Comparison of ENCODE assay signal across 8 cellular contexts in genomic region chr2:182642328-182642727, GRCh38.
DNase-seq lines count a peak whose midpoint lies in the region; ATAC-seq and TF ChIP-seq lines count a peak whose summit lies in the region.

No MANE protein-coding gene starts in this region.

- TF ChIP-seq CTCF in Panc1 (IDR thresholded peaks at IDR 0.05) (no peak), brain microvascular endothelial cell (IDR thresholded peaks at IDR 0.05; ENCODE audit: low read depth, low read length, missing control alignments) (no peak), right lobe of liver (IDR thresholded peaks at IDR 0.05) (no peak)

- peak; percentile 99 for ATAC-seq in GM19395 (IDR thresholded peaks at IDR 0.05; ENCODE audit: unreplicated experiment)
- peak; percentile 100 for ATAC-seq in HG03103 (IDR thresholded peaks at IDR 0.05; ENCODE audit: low read depth, unreplicated experiment)
- ATAC-seq in Panc1: peak; percentile 72; the same call in 1 of the 2 replicates
- ATAC-seq in right lobe of liver: peak; percentile 43 to 67 (median 50)

- H3K4me3 ChIP-seq in Panc1 (ENCODE audit: low read depth in 2 of 2, low read length in 2 of 2): no peak overlapping the region
- H3K4me3 ChIP-seq in brain microvascular endothelial cell (ENCODE audit: low read depth, low read length): no peak overlapping the region
- no peak overlapping the region for H3K4me3 ChIP-seq in right lobe of liver
- no peak overlapping the region for H3K4me3 ChIP-seq in effector memory CD4-positive, alpha-beta T cell (ENCODE audit: insufficient read depth, low read depth, low read length, poor library complexity, severe bottlenecking)

- CTCF ChIA-PET in Panc1 (lab: Charles Lee): no interaction called here

- H3K27ac ChIP-seq in Panc1 (ENCODE audit: low read length) (no peak overlapping the region), brain microvascular endothelial cell (no peak overlapping the region), right lobe of liver (no peak overlapping the region)
- no peak overlapping the region for H3K27ac ChIP-seq in effector memory CD4-positive, alpha-beta T cell (ENCODE audit: insufficient read depth, low read length, poor library complexity, severe bottlenecking)

- TF ChIP-seq POLR2A in right lobe of liver (IDR thresholded peaks at IDR 0.05): no peak

- H3K36me3 ChIP-seq in Panc1 (ENCODE audit: control insufficient read depth, insufficient read depth, low read length) (no peaks in the 10 kb centered on the region), brain microvascular endothelial cell (replicated peaks) (no peaks in the 10 kb centered on the region), right lobe of liver (no peaks in the 10 kb centered on the region)
- H3K36me3 ChIP-seq in effector memory CD4-positive, alpha-beta T cell (ENCODE audit: control insufficient read depth, insufficient read depth, low read length): no peaks in the 10 kb centered on the region

- in situ Hi-C loops in Panc1 (cut with HindIII; ENCODE audit: low pct_unique_long_range_greater_than_20kb, low sequenced_read_pairs): no loop called here
- in situ Hi-C loops in brain microvascular endothelial cell (cut with HindIII; ENCODE audit: low pct_ligation_motif_present, low sequenced_read_pairs): no loop called here

- BruUV-seq in Panc1 (replicated peaks; lab: Mats Ljungman, UMichigan): no TSS peak

- peak; percentile 38 for DNase-seq in ELF-1 (ENCODE audit: low read depth, low spot score)
- DNase-seq in Panc1 (ENCODE audit: low read depth, low spot score): no peak
- DNase-seq in brain microvascular endothelial cell: peak; percentile 60
- peak in 2 of 3 donors; percentile 26 to 43 for DNase-seq in right lobe of liver
- DNase-seq in effector memory CD4-positive, alpha-beta T cell: no peak
- no peak for DNase-seq in NCI-H345 treated with DMSO at 0.1 percent for 48 hours (lab: John Stamatoyannopoulos, UW; ENCODE audit: unreplicated experiment)

- H3K27me3 ChIP-seq in Panc1 (ENCODE audit: control insufficient read depth, insufficient read depth, low read length) (0 out of 2 replicates have a peak, but pooled peaks cover 2% of the 10 kb centered on the region), brain microvascular endothelial cell (replicated peaks) (no peaks in the 10 kb centered on the region), right lobe of liver (no peaks in the 10 kb centered on the region)
- H3K27me3 ChIP-seq in effector memory CD4-positive, alpha-beta T cell (replicated peaks; ENCODE audit: control insufficient read depth, insufficient read depth, low read length, poor library complexity, severe bottlenecking): no peaks in the 10 kb centered on the region

- POLR2A ChIA-PET in Panc1 (lab: Charles Lee): no interaction called here

- H3K9me3 ChIP-seq in Panc1 (ENCODE audit: control insufficient read depth, insufficient read depth, low read depth, low read length): no peaks in the 10 kb centered on the region
- H3K9me3 ChIP-seq in right lobe of liver: no peaks in the 10 kb centered on the region
- H3K9me3 ChIP-seq in effector memory CD4-positive, alpha-beta T cell (ENCODE audit: control insufficient read depth, low read length): no peaks in the 10 kb centered on the region

- no peaks in the 10 kb centered on the region for H3K4me1 ChIP-seq in Panc1 (ENCODE audit: control insufficient read depth, insufficient read depth, low read length)
- H3K4me1 ChIP-seq in right lobe of liver: no peaks in the 10 kb centered on the region
- no peaks in the 10 kb centered on the region for H3K4me1 ChIP-seq in effector memory CD4-positive, alpha-beta T cell (ENCODE audit: control insufficient read depth, insufficient read depth, low read length, poor library complexity, severe bottlenecking)

- 47% methylated on average over 2 of the region's 3 CpGs for WGBS in right lobe of liver (ENCODE audit: insufficient coverage, low coverage, low lambda C conversion rate, missing lambda C conversion rate)

- intact Hi-C loops in Panc1 (cut with micrococcal nuclease; ENCODE audit: unreplicated experiment) (no loop called here), right lobe of liver (cut with DNase I) (no loop called here)

Comparison
In these comparisons a context has a peak if more than half of its experiments do, and no peak if none do; other contexts are left out.
1. DNase-seq: peak in ELF-1 (single experiment), brain microvascular endothelial cell (single experiment) and right lobe of liver (2 of 3); none in Panc1 (single experiment), effector memory CD4-positive, alpha-beta T cell (0 of 3) and NCI-H345 treated with DMSO at 0.1 percent for 48 hours (single experiment).
2. Peak in every context shown above with its lines, with median percentiles within 50 percentile points of each other: ATAC-seq.